26 cellular contexts compared by ENCODE assay signal in genomic region chr18:70553961-70554325, GRCh38.
A peak's percentile ranks its signal among the peaks of the same experiment; 100 is the strongest.
DNase-seq lines count a peak whose midpoint lies in the region; ATAC-seq and TF ChIP-seq lines count a peak whose summit lies in the region.
"Had no signal": no experiment of that assay in that cellular context is flagged by ENCODE, and none has a peak within 500 bp of the region (broad histone marks: within the 10 kb centered on the region; RNA-seq: fewer than 3 reads in every experiment).

No MANE protein-coding gene starts in this region.

- H3K79me2 ChIP-seq in mesendoderm (ENCODE audit: control insufficient read depth, insufficient read depth, low read length): no peaks in the 10 kb centered on the region

- H4K5ac ChIP-seq in mesendoderm (ENCODE audit: low read length): no peak overlapping the region

- no peak for ATAC-seq in body of pancreas
- ATAC-seq: A549; activated CD4-positive, alpha-beta T cell treated with anti-CD3 and anti-CD28 coated beads for 36 hours; esophagus mucosa; gastroesophageal sphincter; K562; PC-3 had no signal

- H2AK5ac ChIP-seq in mesendoderm (ENCODE audit: low read length): no peak overlapping the region

- H3K18ac ChIP-seq in mesendoderm (ENCODE audit: low read length): no peak overlapping the region

- H4K8ac ChIP-seq in mesendoderm (ENCODE audit: low read depth, low read length): no peak overlapping the region

- H3K27ac ChIP-seq in body of pancreas (no peak overlapping the region), mesendoderm (ENCODE audit: low read depth, low read length) (no peak overlapping the region)
- H3K27ac ChIP-seq: A549, BLaER1, gastroesophageal sphincter, skin epidermis had no signal

- H3K4me2 ChIP-seq in mesendoderm (ENCODE audit: low read length): no peak overlapping the region
- H3K4me2 ChIP-seq: A549 had no signal

- no peak for TF ChIP-seq CTCF in body of pancreas (IDR thresholded peaks at IDR 0.05)

- H3K36me3 ChIP-seq in body of pancreas (replicated peaks in 1 of 2; ENCODE audit: insufficient read depth in 1 of 2, low read depth in 2 of 2): no peaks in the 10 kb centered on the region
- H3K36me3 ChIP-seq in mesendoderm (ENCODE audit: control insufficient read depth, insufficient read depth, low read length): no peaks in the 10 kb centered on the region
- H3K36me3 ChIP-seq: BLaER1, gastroesophageal sphincter had no signal

- no peaks in the 10 kb centered on the region for H3K79me1 ChIP-seq in mesendoderm (ENCODE audit: low read length)

- H3K4ac ChIP-seq in mesendoderm (ENCODE audit: low read depth, low read length): no peak overlapping the region

- H3K4me3 ChIP-seq in body of pancreas: no peak overlapping the region
- no peak overlapping the region for H3K4me3 ChIP-seq in mesendoderm (ENCODE audit: low read length)
- H3K4me3 ChIP-seq: A549, BLaER1, gastroesophageal sphincter, K562, skin epidermis had no signal

- no peak for TF ChIP-seq POLR2A in body of pancreas (IDR thresholded peaks at IDR 0.05)

- no peak overlapping the region for H2BK120ac ChIP-seq in mesendoderm (ENCODE audit: low read depth, low read length)

- H3K4me1 ChIP-seq in body of pancreas (no peaks in the 10 kb centered on the region), mesendoderm (ENCODE audit: control insufficient read depth, low read depth, low read length) (no peaks in the 10 kb centered on the region)
- H3K4me1 ChIP-seq: A549, gastroesophageal sphincter had no signal

- H3K56ac ChIP-seq in mesendoderm (ENCODE audit: low read length): no peak overlapping the region

- H2BK5ac ChIP-seq in mesendoderm (ENCODE audit: low read length): no peak overlapping the region

- no peak overlapping the region for H3K9ac ChIP-seq in mesendoderm (ENCODE audit: low read length)
- H3K9ac ChIP-seq: BLaER1 had no signal

- H3K27me3 ChIP-seq in body of pancreas: no peaks in the 10 kb centered on the region
- no peaks in the 10 kb centered on the region for H3K27me3 ChIP-seq in mesendoderm (ENCODE audit: insufficient read depth, low read length, poor library complexity)
- H3K27me3 ChIP-seq: BLaER1, gastroesophageal sphincter had no signal

- DNase-seq in NCI-H524 (lab: John Stamatoyannopoulos, UW) (peak; percentile 30 to 59), NCI-H524 treated with DMSO at 0.1 percent for 48 hours (lab: John Stamatoyannopoulos, UW) (no peak), NCI-H2081 (lab: John Stamatoyannopoulos, UW) (peak; percentile 58 to 86), cerebellar cortex (ENCODE audit: low spot score) (peak; percentile 96), retina (peak; percentile 72), body of pancreas (no peak), NCI-H226 (no peak), mesendoderm (no peak)
- DNase-seq: activated CD4-positive, alpha-beta T cell treated with anti-CD3 and anti-CD28 coated beads for 36 hours; activated naive CD4-positive, alpha-beta T cell treated with anti-CD3 and anti-CD28 coated beads, Interleukin-2, amount 50 U/mL, for 16 hours; aorta; DMS53; effector CD4-positive, alpha-beta T cell; MM.1S; NCI-H2029; NCI-H526 treated with DMSO at 0.1 percent for 48 hours; PC-3; SHP77; stimulated activated CD4-positive, alpha-beta T cell treated with anti-CD3 and anti-CD28 coated beads, Interleukin-2, amount 100 ng/mL, for 24 hours; T-helper 1 cell had no signal

- H2BK15ac ChIP-seq in mesendoderm (replicated peaks; ENCODE audit: low read depth): no peak overlapping the region

- intact Hi-C loops in body of pancreas (cut with DNase I): no loop called here

- 56 to 62% methylated on average over 3 of the region's 3 CpGs for WGBS in body of pancreas, 2 donors
- no CpG with 5 or more reads among the region's 3 CpGs for WGBS in mesendoderm (ENCODE audit: extremely low coverage, insufficient coverage, low lambda C conversion rate)

- no peaks in the 10 kb centered on the region for H3K9me3 ChIP-seq in body of pancreas
- H3K9me3 ChIP-seq: A549, BLaER1, gastroesophageal sphincter had no signal

- no peak overlapping the region for H3K23ac ChIP-seq in mesendoderm (ENCODE audit: low read length)

Comparison
In these comparisons a context has a peak if more than half of its experiments do, and no peak if none do; other contexts are left out.
1. DNase-seq: peak in NCI-H524 (2 of 2), NCI-H2081 (2 of 2), cerebellar cortex (single experiment) and retina (single experiment); none in NCI-H524 treated with DMSO at 0.1 percent for 48 hours (single experiment), body of pancreas (0 of 4), NCI-H226 (single experiment) and mesendoderm (single experiment).